Comparison of ENCODE assay signal across 17 cellular contexts in genomic region chr15:48898083-48898482, GRCh38. TPM values are rescaled to one million over a fixed set of nuclear protein-coding genes. Genes with fewer than 3 reads are reported as not detected.
DNase-seq lines count a peak whose midpoint lies in the region; ATAC-seq, FAIRE-seq and TF ChIP-seq lines count a peak whose summit lies in the region.
"Had no signal": no experiment of that assay in that cellular context is flagged by ENCODE, and none has a peak within 500 bp of the region (broad histone marks: within the 10 kb centered on the region; RNA-seq: fewer than 3 reads in every experiment).

No MANE protein-coding gene starts in this region.

- intact Hi-C loops in left ventricle myocardium superior (cut with micrococcal nuclease) = no loop called here
- intact Hi-C loops in kidney (cut with DNase I) = no loop called here

- DNase-seq in right atrium auricular region (ENCODE audit: low spot score) = no peak
- DNase-seq in left ventricle myocardium superior = no peak
- no peak for DNase-seq in nephron progenitor cell
- no peak for DNase-seq in kidney
- no peak for DNase-seq in DMS114 treated with DMSO at 0.1 percent for 48 hours (lab: John Stamatoyannopoulos, UW; ENCODE audit: unreplicated experiment)
- DNase-seq in stimulated activated CD4-positive, alpha-beta T cell treated with anti-CD3 and anti-CD28 coated beads, Interleukin-4, amount 100 ng/mL, for 1 hour = no peak
- DNase-seq: effector memory CD4-positive, alpha-beta T cell; gastrocnemius medialis; NCI-H1105 treated with DMSO at 0.1 percent for 48 hours; Peyer's patch; stimulated activated naive B cell treated with anti-CD40 and anti-IgM and Interleukin-4, amounts not matched to agents 10 μg/mL and 1 μg/mL and 100 μg/mL, for 72 hours; T-cell had no signal

- H3K4me1 Mint-ChIP-seq in brain = peaks cover 24% of the 10 kb centered on the region
- H3K4me1 Mint-ChIP-seq in nephron progenitor cell = peaks cover 46% of the 10 kb centered on the region
- H3K4me1 Mint-ChIP-seq: stimulated activated naive B cell treated with anti-CD40 and anti-IgM and Interleukin-4, amounts not matched to agents 10 μg/mL and 1 μg/mL and 100 μg/mL, for 72 hours; T-cell had no signal

- no peak overlapping the region for H3K9ac ChIP-seq in kidney (ENCODE audit: low read length in 2 of 2)

- H3K36me3 ChIP-seq in right atrium auricular region (no peaks in the 10 kb centered on the region), kidney (ENCODE audit: control insufficient read depth in 1 of 2, insufficient read depth in 2 of 2, low read length in 2 of 2) (no peaks in the 10 kb centered on the region)
- H3K36me3 ChIP-seq: gastrocnemius medialis, Peyer's patch had no signal

- H3K27ac ChIP-seq in right atrium auricular region (peak overlapping the region; percentile 42 to 69), kidney (ENCODE audit: low read depth in 2 of 2, low read length in 2 of 2) (no peak overlapping the region)
- H3K27ac ChIP-seq: Peyer's patch had no signal

- H3K4me1 ChIP-seq in right atrium auricular region (no peaks in the 10 kb centered on the region), kidney (ENCODE audit: control insufficient read depth in 1 of 2, insufficient read depth in 1 of 2, low read depth in 1 of 2, low read length in 2 of 2) (no peaks in the 10 kb centered on the region)
- H3K4me1 ChIP-seq: Peyer's patch had no signal

- ATAC-seq in left ventricle myocardium superior (no peak), GM19397 (IDR thresholded peaks at IDR 0.05; ENCODE audit: unreplicated experiment) (no peak)
- ATAC-seq: activated T-helper 17 cell treated with anti-CD3 and anti-CD28 coated beads, Interleukin-2, amount 50 U/mL, for 72 hours; gastrocnemius medialis; HepG2; stimulated activated naive B cell treated with anti-CD40 and anti-IgM and Interleukin-4, amounts not matched to agents 10 μg/mL and 1 μg/mL and 100 μg/mL, for 72 hours; T-cell had no signal

- H3K4me3 Mint-ChIP-seq in brain (peak overlapping the region in 4 of 5 experiments; percentile 62 to 75 (median 68)), nephron progenitor cell (peak overlapping the region; percentile 67)
- H3K4me3 Mint-ChIP-seq: activated T-helper 17 cell treated with anti-CD3 and anti-CD28 coated beads, Interleukin-2, amount 50 U/mL, for 72 hours; stimulated activated naive B cell treated with anti-CD40 and anti-IgM and Interleukin-4, amounts not matched to agents 10 μg/mL and 1 μg/mL and 100 μg/mL, for 72 hours; T-cell had no signal

- FAIRE-seq in kidney (lab: Jason Lieb, UNC) = no peak
- FAIRE-seq: HepG2, keratinocyte had no signal

- peaks cover 0 to 3% (median 0%) of the 10 kb centered on the region in 5 experiments for H3K9me3 Mint-ChIP-seq in brain
- no peaks in the 10 kb centered on the region for H3K9me3 Mint-ChIP-seq in nephron progenitor cell
- H3K9me3 Mint-ChIP-seq: activated T-helper 17 cell treated with anti-CD3 and anti-CD28 coated beads, Interleukin-2, amount 50 U/mL, for 72 hours; stimulated activated naive B cell treated with anti-CD40 and anti-IgM and Interleukin-4, amounts not matched to agents 10 μg/mL and 1 μg/mL and 100 μg/mL, for 72 hours; T-cell had no signal

- H3K27ac Mint-ChIP-seq in brain (peak overlapping the region; percentile 55 to 93 (median 92)), nephron progenitor cell (peak overlapping the region; percentile 99)
- H3K27ac Mint-ChIP-seq: activated T-helper 17 cell treated with anti-CD3 and anti-CD28 coated beads, Interleukin-2, amount 50 U/mL, for 72 hours; stimulated activated naive B cell treated with anti-CD40 and anti-IgM and Interleukin-4, amounts not matched to agents 10 μg/mL and 1 μg/mL and 100 μg/mL, for 72 hours; T-cell had no signal

- TF ChIP-seq CTCF in right atrium auricular region (IDR thresholded peaks at IDR 0.05) (no peak), brain (conservative IDR thresholded peaks at IDR 0.05) (no peak), nephron progenitor cell (IDR thresholded peaks at IDR 0.05) (no peak), kidney (IDR thresholded peaks at IDR 0.05; ENCODE audit: borderline replicate concordance, extremely low read depth, insufficient read depth) (no peak)

- H3K9me3 ChIP-seq in right atrium auricular region = no peaks in the 10 kb centered on the region
- H3K9me3 ChIP-seq in kidney (ENCODE audit: control insufficient read depth in 1 of 2, low read length in 2 of 2) = no peaks in the 10 kb centered on the region
- H3K9me3 ChIP-seq: gastrocnemius medialis, Peyer's patch had no signal

- peaks cover 3% of the 10 kb centered on the region for H3K27me3 Mint-ChIP-seq in brain
- no peaks in the 10 kb centered on the region for H3K27me3 Mint-ChIP-seq in nephron progenitor cell (ENCODE audit: low read depth, poor library complexity)

- H3K27me3 ChIP-seq in right atrium auricular region = no peaks in the 10 kb centered on the region
- H3K27me3 ChIP-seq: Peyer's patch had no signal

- H3K36me3 Mint-ChIP-seq in brain (no peaks in the 10 kb centered on the region), nephron progenitor cell (ENCODE audit: low read depth) (no peaks in the 10 kb centered on the region)
- H3K36me3 Mint-ChIP-seq: stimulated activated naive B cell treated with anti-CD40 and anti-IgM and Interleukin-4, amounts not matched to agents 10 μg/mL and 1 μg/mL and 100 μg/mL, for 72 hours; T-cell had no signal

- H3K4me3 ChIP-seq in right atrium auricular region (no peak overlapping the region), kidney (ENCODE audit: low read length in 2 of 2) (no peak overlapping the region)
- H3K4me3 ChIP-seq: Peyer's patch had no signal

RNA-seq across cellular contexts. Expression of gene EID1, which starts 20.1 kb away (rescaled TPM):
- 100 to 1,000 TPM; 369 to 524 TPM for total RNA-seq in right atrium auricular region
- 223 TPM for total RNA-seq in left ventricle myocardium superior
- polyA plus RNA-seq in brain (ENCODE audit: insufficient read depth, low read depth, low replicate concordance) = 130 TPM
- total RNA-seq in kidney = 119 TPM
- polyA plus RNA-seq in kidney (ENCODE audit: insufficient read depth, low read depth, low replicate concordance) = 123 TPM

Comparison
In these comparisons a context has a peak if more than half of its experiments do, and no peak if none do; other contexts are left out.
1. H3K27ac ChIP-seq: peak in right atrium auricular region (2 of 2); none in kidney (0 of 2).